ENCODE assay signal across 12 cellular contexts in the genomic region with DNA sequence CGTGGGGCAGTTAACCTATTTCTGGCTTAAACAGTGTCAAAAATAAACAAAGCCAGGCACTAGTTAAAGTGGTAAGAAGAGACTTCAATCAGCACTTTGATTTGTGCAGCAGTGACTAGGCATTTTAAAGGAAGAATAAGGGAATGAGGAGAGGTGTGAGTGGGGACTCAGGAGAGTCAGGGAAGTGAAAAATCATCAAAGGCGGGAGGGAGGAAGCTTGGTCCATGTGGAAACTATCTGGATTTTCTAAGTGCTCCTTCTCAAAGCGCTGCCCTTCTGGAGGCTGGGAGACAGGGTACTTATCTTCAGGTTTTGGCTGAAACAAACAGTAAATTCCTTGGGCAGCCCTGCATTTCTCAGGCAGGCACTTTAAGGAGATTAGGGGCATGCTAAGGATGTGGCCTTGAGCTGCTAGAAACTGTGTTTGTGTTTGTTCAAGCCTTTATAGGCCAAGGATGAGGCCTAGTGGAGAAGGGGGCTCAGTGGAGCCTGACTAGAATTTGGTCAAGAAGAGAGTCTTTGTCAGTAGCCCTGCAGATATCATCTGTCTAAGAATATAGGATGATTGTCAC.
DNase-seq lines count a peak whose midpoint lies in the region; ATAC-seq and TF ChIP-seq lines count a peak whose summit lies in the region.
"Had no signal": no experiment of that assay in that cellular context is flagged by ENCODE, and none has a peak within 500 bp of the region (broad histone marks: within the 10 kb centered on the region; RNA-seq: fewer than 3 reads in every experiment).

No MANE protein-coding gene starts in this region.

- H3K4me2 ChIP-seq in PC-3 (ENCODE audit: low read length) = no peak overlapping the region

- H3F3A ChIP-seq in PC-3 (ENCODE audit: low read length, unreplicated experiment) = no peaks in the 10 kb centered on the region

- POLR2A ChIA-PET in PC-3 (lab: Charles Lee; ENCODE audit: unreplicated experiment) = no interaction called here

- H4K20me1 ChIP-seq in PC-3 (ENCODE audit: low read length) = no peaks in the 10 kb centered on the region

- intact Hi-C loops in PC-3 (cut with micrococcal nuclease) (no loop called here), esophagus squamous epithelium (cut with DNase I) (no loop called here)

- H3K9me3 Mint-ChIP-seq in progenitor cell of endocrine pancreas (ENCODE audit: low read depth) = no peaks in the 10 kb centered on the region

- H3K4me1 ChIP-seq in PC-3 (ENCODE audit: insufficient read depth, low read length) (peaks cover 9% of the 10 kb centered on the region; the same call in 1 of the 2 replicates), esophagus squamous epithelium (peaks cover 0 to 18% (median 13%) of the 10 kb centered on the region in 3 donors)

- H3K36me3 ChIP-seq in PC-3 (ENCODE audit: low read depth, low read length) (no peaks in the 10 kb centered on the region), esophagus squamous epithelium (no peaks in the 10 kb centered on the region)
- H3K36me3 ChIP-seq: brain microvascular endothelial cell had no signal

- H3K9ac ChIP-seq in PC-3 (ENCODE audit: low read length) = no peak overlapping the region

- WGBS in esophagus squamous epithelium, 2 donors = 60 to 77% methylated on average over 3 of the region's 3 CpGs

- CTCF ChIA-PET in PC-3 (lab: Charles Lee) = no interaction called here

- TF ChIP-seq CTCF in PC-3 (conservative IDR thresholded peaks at IDR 0.05; ENCODE audit: low read depth, low read length) (no peak), esophagus squamous epithelium (IDR thresholded peaks at IDR 0.05) (no peak), progenitor cell of endocrine pancreas (IDR thresholded peaks at IDR 0.05; ENCODE audit: unreplicated experiment) (no peak)

- peaks cover 5% of the 10 kb centered on the region for H3K27me3 Mint-ChIP-seq in progenitor cell of endocrine pancreas

- H3K4me3 Mint-ChIP-seq in progenitor cell of endocrine pancreas (ENCODE audit: low read depth) = no peak overlapping the region

- H3K36me3 Mint-ChIP-seq in progenitor cell of endocrine pancreas (ENCODE audit: insufficient read depth) = no peaks in the 10 kb centered on the region

- TF ChIP-seq POLR2A in esophagus squamous epithelium (IDR thresholded peaks at IDR 0.05) = no peak

- no TSS peak for BruUV-seq in PC-3 (replicated peaks; lab: Mats Ljungman, UMichigan)

- H3K27ac ChIP-seq in PC-3 (ENCODE audit: low read length) (0 out of 2 replicates have a peak overlapping the region, but pooled peaks have one; percentile 37), esophagus squamous epithelium (peak overlapping the region in 3 of 4 donors; percentile 48 to 68 (median 64))

- H3K9me2 ChIP-seq in PC-3 (replicated peaks; ENCODE audit: low read length) = no peaks in the 10 kb centered on the region

- peak overlapping the region; percentile 40; the same call in 1 of the 2 replicates for H2AFZ ChIP-seq in PC-3 (ENCODE audit: low read length)

- no peaks in the 10 kb centered on the region for H3K9me3 ChIP-seq in PC-3 (ENCODE audit: low read length)
- H3K9me3 ChIP-seq in esophagus squamous epithelium = no peaks in the 10 kb centered on the region

- no peaks in the 10 kb centered on the region for H3K27me3 ChIP-seq in PC-3 (ENCODE audit: low read length)
- H3K27me3 ChIP-seq in esophagus squamous epithelium = no peaks in the 10 kb centered on the region
- H3K27me3 ChIP-seq: brain microvascular endothelial cell had no signal

- peaks cover 7% of the 10 kb centered on the region for H3K4me1 Mint-ChIP-seq in progenitor cell of endocrine pancreas (ENCODE audit: low read depth)

- DNase-seq in DMS79 (lab: John Stamatoyannopoulos, UW) (peak; percentile 36), PC-3 (no peak), esophagus squamous epithelium (lab: John Stamatoyannopoulos, UW) (no peak), progenitor cell of endocrine pancreas (ENCODE audit: low spot score, unreplicated experiment) (no peak), NCI-H1092 treated with DMSO at 0.1 percent for 48 hours (lab: John Stamatoyannopoulos, UW) (no peak)
- DNase-seq: AML-193, brain microvascular endothelial cell, GDM1, NCI-H146 had no signal

- ATAC-seq in PC-3 = no peak
- no peak for ATAC-seq in GM18868 (IDR thresholded peaks at IDR 0.05; ENCODE audit: unreplicated experiment)
- ATAC-seq in HG02610 (IDR thresholded peaks at IDR 0.05; ENCODE audit: unreplicated experiment) = no peak
- no peak for ATAC-seq in HG02884 (IDR thresholded peaks at IDR 0.05; ENCODE audit: unreplicated experiment)

- H3K4me3 ChIP-seq in PC-3 (ENCODE audit: low read length) = no peak overlapping the region
- H3K4me3 ChIP-seq in esophagus squamous epithelium = no peak overlapping the region

- no peaks in the 10 kb centered on the region for H3K79me2 ChIP-seq in PC-3 (ENCODE audit: low read length)

- peak overlapping the region; percentile 82 for H3K27ac Mint-ChIP-seq in progenitor cell of endocrine pancreas
